1 cellular context compared by ENCODE assay signal in the genomic region with DNA sequence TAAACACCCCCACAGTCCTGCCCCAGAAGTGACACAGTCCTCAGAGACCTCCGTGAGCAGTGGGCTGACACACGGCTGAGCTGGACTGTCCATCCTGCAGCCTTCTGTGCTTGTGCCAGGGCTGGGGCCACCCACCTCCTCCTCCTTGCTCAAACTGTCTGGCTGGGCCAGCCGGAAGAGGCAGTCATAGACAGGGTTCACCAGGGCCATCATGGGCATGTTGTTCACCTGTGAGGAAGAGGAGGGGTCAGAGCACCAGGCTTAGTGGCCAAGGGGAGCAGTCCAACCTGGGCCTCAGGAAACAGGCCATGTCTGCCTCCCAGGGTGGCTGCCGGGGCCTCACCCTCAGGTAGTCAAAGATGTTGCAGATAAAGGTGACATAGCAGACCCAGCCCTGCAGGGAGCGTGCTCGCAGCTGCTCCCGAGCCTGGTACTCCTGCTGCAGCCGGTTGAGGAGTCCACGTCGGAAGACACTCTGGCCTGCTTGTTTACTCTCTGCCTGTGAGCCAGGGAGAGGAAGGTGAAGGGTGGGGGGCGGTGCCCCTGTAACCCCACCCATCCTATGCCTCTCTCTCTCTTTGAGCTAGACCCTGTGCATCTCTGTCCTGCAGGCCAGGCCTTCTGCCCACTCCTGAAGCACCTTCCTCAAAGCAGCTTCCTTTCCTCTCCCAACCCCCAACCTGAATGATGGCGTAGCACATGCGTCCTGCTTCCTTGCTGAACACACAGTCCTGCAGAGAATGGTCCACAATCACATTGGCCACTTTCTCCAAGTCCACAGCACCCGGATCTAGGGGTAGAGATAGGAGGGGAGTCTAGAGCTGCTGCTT.
TF ChIP-seq lines count a peak whose summit lies in the region.

No MANE protein-coding gene starts in this region.

TF ChIP-seq in HepG2, 621 proteins besides CTCF, POLR2A, EP300 and RAD21 (continued from another document):
- TF ChIP-seq PREB (CRISPR knock-in tag; IDR thresholded peaks at IDR 0.05) (no peak), RFXANK (CRISPR knock-in tag; IDR thresholded peaks at IDR 0.05) (no peak), KLF15 (CRISPR knock-in tag; IDR thresholded peaks at IDR 0.05; ENCODE audit: borderline replicate concordance) (no peak), RBM22 (optimal IDR thresholded peaks at IDR 0.05; ENCODE audit: low read length) (peak; percentile 46), ARHGAP35 (CRISPR knock-in tag; IDR thresholded peaks at IDR 0.05; ENCODE audit: borderline replicate concordance) (no peak; the same call in 1 of the 2 replicates), ASH2L (IDR thresholded peaks at IDR 0.05; ENCODE audit: insufficient read length, low read depth, low read length) (peak; percentile 55), CBX5 (CRISPR knock-in tag; IDR thresholded peaks at IDR 0.05; ENCODE audit: borderline replicate concordance) (peak; percentile 18; the same call in 1 of the 2 replicates), KAT8 (CRISPR knock-in tag; IDR thresholded peaks at IDR 0.05) (peak; percentile 77), SKIL (CRISPR knock-in tag; IDR thresholded peaks at IDR 0.05; ENCODE audit: borderline replicate concordance) (no peak; the same call in 1 of the 2 replicates), BCLAF1 (IDR thresholded peaks at IDR 0.05) (no peak), ZNF143 (CRISPR knock-in tag; IDR thresholded peaks at IDR 0.05) (no peak), PHF21A (CRISPR knock-in tag; IDR thresholded peaks at IDR 0.05) (peak; percentile 40; the same call in 1 of the 2 replicates), NFE2 (CRISPR knock-in tag; IDR thresholded peaks at IDR 0.05) (no peak), ZNF280D (CRISPR knock-in tag; IDR thresholded peaks at IDR 0.05) (peak; percentile 81), ZFX (CRISPR knock-in tag; IDR thresholded peaks at IDR 0.05; ENCODE audit: low read depth) (peak; percentile 93), TBP (CRISPR knock-in tag; IDR thresholded peaks at IDR 0.05) (no peak), HOXA9 (CRISPR knock-in tag; IDR thresholded peaks at IDR 0.05; ENCODE audit: borderline replicate concordance) (no peak), HCFC1 (IDR thresholded peaks at IDR 0.05; ENCODE audit: low read depth, low read length) (no peak)
- TF ChIP-seq, protein P1, sequence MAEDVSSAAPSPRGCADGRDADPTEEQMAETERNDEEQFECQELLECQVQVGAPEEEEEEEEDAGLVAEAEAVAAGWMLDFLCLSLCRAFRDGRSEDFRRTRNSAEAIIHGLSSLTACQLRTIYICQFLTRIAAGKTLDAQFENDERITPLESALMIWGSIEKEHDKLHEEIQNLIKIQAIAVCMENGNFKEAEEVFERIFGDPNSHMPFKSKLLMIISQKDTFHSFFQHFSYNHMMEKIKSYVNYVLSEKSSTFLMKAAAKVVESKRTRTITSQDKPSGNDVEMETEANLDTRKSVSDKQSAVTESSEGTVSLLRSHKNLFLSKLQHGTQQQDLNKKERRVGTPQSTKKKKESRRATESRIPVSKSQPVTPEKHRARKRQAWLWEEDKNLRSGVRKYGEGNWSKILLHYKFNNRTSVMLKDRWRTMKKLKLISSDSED (CRISPR knock-in tag; IDR thresholded peaks at IDR 0.05): peak; percentile 69; the same call in 1 of the 2 replicates
